In the genomic region with DNA sequence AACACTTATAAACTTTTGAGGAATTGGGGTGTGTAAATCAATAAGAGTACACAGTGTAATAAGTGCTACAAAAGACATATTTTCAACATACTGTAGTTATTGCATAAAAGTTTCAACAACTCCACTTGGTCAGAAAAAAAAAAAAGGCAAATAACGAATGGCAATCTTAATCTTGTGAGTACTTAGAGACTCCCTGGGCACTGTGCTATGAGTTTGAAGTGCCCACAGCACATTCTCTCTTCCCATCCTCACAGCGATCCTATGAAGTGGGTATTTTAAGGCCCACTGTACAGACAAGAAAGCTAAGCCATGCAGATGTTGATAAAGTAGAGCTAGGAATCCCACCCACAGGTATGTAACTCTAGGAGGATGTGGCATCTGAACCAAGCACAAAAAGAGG, we compare ENCODE assay signal across 2 cellular contexts.
TF ChIP-seq lines count a peak whose summit lies in the region.

No MANE protein-coding gene starts in this region.

TF ChIP-seq in IMR-90, 13 proteins besides CTCF, POLR2A, EP300 and RAD21 (continued from another document):
- TF ChIP-seq USF2 (IDR thresholded peaks at IDR 0.05; ENCODE audit: low read depth, low read length) (no peak), CHD1 (IDR thresholded peaks at IDR 0.05; ENCODE audit: low read depth, low read length) (no peak), MXI1 (IDR thresholded peaks at IDR 0.05; ENCODE audit: borderline replicate concordance, low read depth, low read length) (no peak), SMC3 (IDR thresholded peaks at IDR 0.05; ENCODE audit: low read depth, low read length) (no peak), MAFK (IDR thresholded peaks at IDR 0.05; ENCODE audit: low read depth, low read length) (no peak), RFX5 (IDR thresholded peaks at IDR 0.05; ENCODE audit: low read depth, low read length) (no peak), MAZ (IDR thresholded peaks at IDR 0.05; ENCODE audit: borderline replicate concordance, low read depth, low read length) (no peak), ELK1 (IDR thresholded peaks at IDR 0.05; ENCODE audit: borderline replicate concordance, low read depth, low read length) (no peak), NFE2L2 (IDR thresholded peaks at IDR 0.05; ENCODE audit: low read depth, low read length) (no peak), FOS (IDR thresholded peaks at IDR 0.05; ENCODE audit: low read depth, low read length) (no peak), RCOR1 (IDR thresholded peaks at IDR 0.05; ENCODE audit: insufficient replicate concordance, low read length) (no peak), CEBPB (IDR thresholded peaks at IDR 0.05; ENCODE audit: low read depth, low read length) (no peak)

TF ChIP-seq in K562, 482 proteins besides CTCF, POLR2A, EP300 and RAD21 (continued from another document):
- TF ChIP-seq PKNOX1 (IDR thresholded peaks at IDR 0.05) (no peak), ZBTB7A (IDR thresholded peaks at IDR 0.05; ENCODE audit: borderline replicate concordance, control insufficient read depth, low read depth, low read length) (no peak), SMAD1 (IDR thresholded peaks at IDR 0.05; ENCODE audit: low read depth, low read length, partially characterized antibody) (no peak), ZNF407 (IDR thresholded peaks at IDR 0.05; ENCODE audit: low read depth) (no peak), BMI1 (IDR thresholded peaks at IDR 0.05; ENCODE audit: low read length) (no peak), ZNF76 (CRISPR knock-in tag; IDR thresholded peaks at IDR 0.05; ENCODE audit: borderline replicate concordance) (no peak), TRIM24 (IDR thresholded peaks at IDR 0.05) (no peak), MAFG (tag; conservative IDR thresholded peaks at IDR 0.05) (no peak)
- TF ChIP-seq, protein P1, sequence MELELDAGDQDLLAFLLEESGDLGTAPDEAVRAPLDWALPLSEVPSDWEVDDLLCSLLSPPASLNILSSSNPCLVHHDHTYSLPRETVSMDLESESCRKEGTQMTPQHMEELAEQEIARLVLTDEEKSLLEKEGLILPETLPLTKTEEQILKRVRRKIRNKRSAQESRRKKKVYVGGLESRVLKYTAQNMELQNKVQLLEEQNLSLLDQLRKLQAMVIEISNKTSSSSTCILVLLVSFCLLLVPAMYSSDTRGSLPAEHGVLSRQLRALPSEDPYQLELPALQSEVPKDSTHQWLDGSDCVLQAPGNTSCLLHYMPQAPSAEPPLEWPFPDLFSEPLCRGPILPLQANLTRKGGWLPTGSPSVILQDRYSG (tag; conservative IDR thresholded peaks at IDR 0.05; ENCODE audit: low read depth), result no peak
- TF ChIP-seq, protein P2, sequence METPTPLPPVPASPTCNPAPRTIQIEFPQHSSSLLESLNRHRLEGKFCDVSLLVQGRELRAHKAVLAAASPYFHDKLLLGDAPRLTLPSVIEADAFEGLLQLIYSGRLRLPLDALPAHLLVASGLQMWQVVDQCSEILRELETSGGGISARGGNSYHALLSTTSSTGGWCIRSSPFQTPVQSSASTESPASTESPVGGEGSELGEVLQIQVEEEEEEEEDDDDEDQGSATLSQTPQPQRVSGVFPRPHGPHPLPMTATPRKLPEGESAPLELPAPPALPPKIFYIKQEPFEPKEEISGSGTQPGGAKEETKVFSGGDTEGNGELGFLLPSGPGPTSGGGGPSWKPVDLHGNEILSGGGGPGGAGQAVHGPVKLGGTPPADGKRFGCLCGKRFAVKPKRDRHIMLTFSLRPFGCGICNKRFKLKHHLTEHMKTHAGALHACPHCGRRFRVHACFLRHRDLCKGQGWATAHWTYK (CRISPR knock-in tag; IDR thresholded peaks at IDR 0.05), result no peak
- TF ChIP-seq, protein P3, sequence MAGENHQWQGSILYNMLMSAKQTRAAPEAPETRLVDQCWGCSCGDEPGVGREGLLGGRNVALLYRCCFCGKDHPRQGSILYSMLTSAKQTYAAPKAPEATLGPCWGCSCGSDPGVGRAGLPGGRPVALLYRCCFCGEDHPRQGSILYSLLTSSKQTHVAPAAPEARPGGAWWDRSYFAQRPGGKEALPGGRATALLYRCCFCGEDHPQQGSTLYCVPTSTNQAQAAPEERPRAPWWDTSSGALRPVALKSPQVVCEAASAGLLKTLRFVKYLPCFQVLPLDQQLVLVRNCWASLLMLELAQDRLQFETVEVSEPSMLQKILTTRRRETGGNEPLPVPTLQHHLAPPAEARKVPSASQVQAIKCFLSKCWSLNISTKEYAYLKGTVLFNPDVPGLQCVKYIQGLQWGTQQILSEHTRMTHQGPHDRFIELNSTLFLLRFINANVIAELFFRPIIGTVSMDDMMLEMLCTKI (IDR thresholded peaks at IDR 0.05; ENCODE audit: partially characterized antibody), result no peak
